Comparison of ENCODE assay signal across 20 cellular contexts in the genomic region with DNA sequence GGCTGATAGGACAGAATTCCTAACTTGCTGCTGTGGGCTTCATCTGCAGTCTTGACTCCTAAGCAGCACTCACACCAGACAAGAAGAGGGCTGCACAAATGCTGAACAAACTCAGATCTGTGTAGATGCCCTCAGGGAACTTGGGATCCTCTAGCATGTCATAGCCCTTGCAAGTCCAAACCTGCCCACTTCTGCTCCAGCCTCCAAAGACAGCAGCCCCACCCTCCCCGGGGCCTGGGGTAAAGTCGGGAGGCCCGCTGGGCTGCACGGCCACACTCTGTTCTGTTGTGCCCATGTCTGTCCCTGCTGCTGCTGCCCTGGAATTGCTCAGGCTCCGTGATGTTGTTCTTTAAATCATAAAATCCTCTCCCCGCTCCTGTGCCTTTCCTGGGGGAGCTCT. TPM values are rescaled to one million over a fixed set of nuclear protein-coding genes. Genes with fewer than 3 reads are reported as not detected.
A peak's percentile ranks its signal among the peaks of the same experiment; 100 is the strongest.
DNase-seq lines count a peak whose midpoint lies in the region; ATAC-seq and TF ChIP-seq lines count a peak whose summit lies in the region.
"Had no signal": no experiment of that assay in that cellular context is flagged by ENCODE, and none has a peak within 500 bp of the region (broad histone marks: within the 10 kb centered on the region; RNA-seq: fewer than 3 reads in every experiment).

No MANE protein-coding gene starts in this region.

- no peaks in the 10 kb centered on the region for H3K27me3 Mint-ChIP-seq in Caco-2 (ENCODE audit: insufficient read depth, unreplicated experiment)
- H3K27me3 Mint-ChIP-seq in glutamatergic neuron (ENCODE audit: unreplicated experiment): peaks cover 6% of the 10 kb centered on the region
- peaks cover 5 to 14% (median 8%) of the 10 kb centered on the region in 3 donors for H3K27me3 Mint-ChIP-seq in CD14-positive monocyte (ENCODE audit: low read depth in 3 of 3)

- peak overlapping the region; percentile 43; the same call in 1 of the 2 replicates for H3K9ac ChIP-seq in PC-3 (ENCODE audit: low read length)

- H3K4me3 Mint-ChIP-seq in Caco-2 (ENCODE audit: unreplicated experiment): no peak overlapping the region
- peak overlapping the region; percentile 66 for H3K4me3 Mint-ChIP-seq in glutamatergic neuron (ENCODE audit: unreplicated experiment)
- H3K4me3 Mint-ChIP-seq in CD14-positive monocyte: no peak overlapping the region

- no peaks in the 10 kb centered on the region for H3F3A ChIP-seq in PC-3 (ENCODE audit: low read length, unreplicated experiment)

- H3K4me1 Mint-ChIP-seq in Caco-2 (ENCODE audit: low read depth, unreplicated experiment) (peaks cover 22% of the 10 kb centered on the region), glutamatergic neuron (ENCODE audit: low read depth, unreplicated experiment) (peaks cover 77% of the 10 kb centered on the region), CD14-positive monocyte (no peaks in the 10 kb centered on the region)

- no peak overlapping the region for H3K27ac Mint-ChIP-seq in Caco-2 (ENCODE audit: unreplicated experiment)
- peak overlapping the region; percentile 87 for H3K27ac Mint-ChIP-seq in glutamatergic neuron (ENCODE audit: unreplicated experiment)
- no peak overlapping the region for H3K27ac Mint-ChIP-seq in CD14-positive monocyte

- H3K36me3 Mint-ChIP-seq in Caco-2 (ENCODE audit: insufficient read depth, unreplicated experiment) (no peaks in the 10 kb centered on the region), glutamatergic neuron (ENCODE audit: unreplicated experiment) (no peaks in the 10 kb centered on the region), CD14-positive monocyte (no peaks in the 10 kb centered on the region)

- no peak for TF ChIP-seq CTCF in Caco-2 (IDR thresholded peaks at IDR 0.05; ENCODE audit: insufficient read depth in 1 of 2, low read depth in 1 of 2, low read length in 1 of 2, severe bottlenecking in 1 of 2, unreplicated experiment in 1 of 2)
- TF ChIP-seq CTCF in PC-3 (conservative IDR thresholded peaks at IDR 0.05; ENCODE audit: low read depth, low read length): no peak
- no peak for TF ChIP-seq CTCF in glutamatergic neuron (IDR thresholded peaks at IDR 0.05; ENCODE audit: partially characterized antibody, unreplicated experiment)
- no peak for TF ChIP-seq CTCF in CD14-positive monocyte (IDR thresholded peaks at IDR 0.05)

- CTCF ChIA-PET in Caco-2 (lab: Charles Lee): no interaction called here
- CTCF ChIA-PET in PC-3 (lab: Charles Lee): no interaction called here

- ATAC-seq in PC-3 (no peak; the same call in 1 of the 2 replicates), GM21786 (IDR thresholded peaks at IDR 0.05; ENCODE audit: unreplicated experiment) (no peak), GM19397 (IDR thresholded peaks at IDR 0.05; ENCODE audit: unreplicated experiment) (no peak)
- ATAC-seq: left ventricle myocardium superior had no signal

- BruUV-seq in Caco-2 (replicated peaks; lab: Mats Ljungman, UMichigan) (no TSS peak), PC-3 (replicated peaks; lab: Mats Ljungman, UMichigan) (no TSS peak)

- H3K9me2 ChIP-seq in PC-3 (replicated peaks; ENCODE audit: low read length): no peaks in the 10 kb centered on the region

- H3K9me3 Mint-ChIP-seq in Caco-2 (ENCODE audit: unreplicated experiment): no peaks in the 10 kb centered on the region
- H3K9me3 Mint-ChIP-seq in glutamatergic neuron (ENCODE audit: unreplicated experiment): peaks cover 16% of the 10 kb centered on the region
- no peaks in the 10 kb centered on the region for H3K9me3 Mint-ChIP-seq in CD14-positive monocyte

- no peaks in the 10 kb centered on the region for H3K36me3 ChIP-seq in Caco-2 (ENCODE audit: control insufficient read depth, insufficient read depth, low read length)
- no peaks in the 10 kb centered on the region for H3K36me3 ChIP-seq in PC-3 (ENCODE audit: low read depth, low read length)
- H3K36me3 ChIP-seq: vagina had no signal

- H3K4me3 ChIP-seq in Caco-2 (ENCODE audit: low read depth, low read length): no peak overlapping the region
- peak overlapping the region; percentile 20; the same call in 1 of the 2 replicates for H3K4me3 ChIP-seq in PC-3 (ENCODE audit: low read length)
- H3K4me3 ChIP-seq: vagina had no signal

- peak; percentile 46 to 73 for DNase-seq in Caco-2
- DNase-seq in NCI-H1417 treated with DMSO at 0.1 percent for 48 hours (lab: John Stamatoyannopoulos, UW): peak; percentile 58
- DNase-seq in PC-3: peak; percentile 52
- peak; percentile 57 for DNase-seq in glutamatergic neuron
- DNase-seq in activated CD4-positive, alpha-beta T cell treated with anti-CD3 and anti-CD28 coated beads for 4 hours: no peak
- no peak for DNase-seq in CD14-positive monocyte (ENCODE audit: low spot score)
- DNase-seq: activated CD4-positive, alpha-beta T cell treated with anti-CD3 and anti-CD28 coated beads, Interleukin-2, amount 50 U/mL, for 48 hours; anterior cingulate cortex; effector CD8-positive, alpha-beta T cell; left ventricle myocardium superior; NCI-H1436 treated with DMSO at 0.1 percent for 48 hours; NCI-H226; nucleus accumbens; SIG-M5; stimulated activated CD4-positive, alpha-beta T cell treated with anti-CD3 and anti-CD28 coated beads, Interleukin-12 subunit alpha, Interleukin-12 subunit beta, amount 100 ng/mL, for 4 hours had no signal

- no peak overlapping the region for H2AFZ ChIP-seq in PC-3 (ENCODE audit: low read length)

- H3K27me3 ChIP-seq in Caco-2 (replicated peaks; ENCODE audit: control insufficient read depth, insufficient read depth, low read length): no peaks in the 10 kb centered on the region
- no peaks in the 10 kb centered on the region; the same call in 1 of the 2 replicates for H3K27me3 ChIP-seq in PC-3 (ENCODE audit: low read length)
- H3K27me3 ChIP-seq: vagina had no signal

- H3K79me2 ChIP-seq in PC-3 (ENCODE audit: low read length): no peaks in the 10 kb centered on the region

- H3K27ac ChIP-seq in PC-3 (ENCODE audit: low read length): peak overlapping the region; percentile 80
- H3K27ac ChIP-seq: C4-2B, vagina had no signal

- intact Hi-C loops in Caco-2 (cut with micrococcal nuclease; ENCODE audit: unreplicated experiment): loop anchor here (2.0 kb wide), 1 partner anchor 78 kb away; no protein-coding TSS in a partner anchor
- intact Hi-C loops in PC-3 (cut with micrococcal nuclease): no loop called here
- intact Hi-C loops in CD14-positive monocyte (cut with micrococcal nuclease): no loop called here

- peaks cover 29% of the 10 kb centered on the region for H3K4me1 ChIP-seq in Caco-2
- peaks cover 33% of the 10 kb centered on the region for H3K4me1 ChIP-seq in PC-3 (ENCODE audit: insufficient read depth, low read length)
- H3K4me1 ChIP-seq: vagina had no signal

- POLR2A ChIA-PET in Caco-2 (lab: Charles Lee): no interaction called here
- POLR2A ChIA-PET in PC-3 (lab: Charles Lee; ENCODE audit: unreplicated experiment): no interaction called here

- H3K4me2 ChIP-seq in PC-3 (ENCODE audit: low read length): peak overlapping the region; percentile 71

- H4K20me1 ChIP-seq in PC-3 (ENCODE audit: low read length): no peaks in the 10 kb centered on the region

- H3K9me3 ChIP-seq in Caco-2 (no peaks in the 10 kb centered on the region), PC-3 (ENCODE audit: low read length) (no peaks in the 10 kb centered on the region)
- H3K9me3 ChIP-seq: vagina had no signal

RNA-seq across cellular contexts. Expression of gene DRD2, which starts 28.3 kb away (rescaled TPM):
- total RNA-seq in Caco-2 (2022): 13.9 and 17.6 TPM in 2 replicates
- not detected in 2 replicates for total RNA-seq in PC-3 (2014; rRNA removed)
- 289 TPM for total RNA-seq in glutamatergic neuron (ENCODE audit: unreplicated experiment)
- polyA plus RNA-seq in CD14-positive monocyte: not detected
- total RNA-seq: chondrocyte, left ventricle myocardium superior had no signal

RNA-seq across cellular contexts. Expression of gene ANKK1, which starts 59.4 kb away (rescaled TPM):
- total RNA-seq in Caco-2 (2022): 0.11 and 0.16 TPM in 2 replicates
- total RNA-seq in PC-3 (2014; rRNA removed): 0.22 TPM in 1 of 2 replicates, not detected in the other
- total RNA-seq in glutamatergic neuron (ENCODE audit: unreplicated experiment): not detected
- under 1 TPM in 1 of 2 donors, not detected in 1; 0.07 TPM for polyA plus RNA-seq in CD14-positive monocyte
- total RNA-seq: chondrocyte had no signal

Comparison
In these comparisons a context has a peak if more than half of its experiments do, and no peak if none do; other contexts are left out.
1. DNase-seq: peak in Caco-2 (2 of 2), NCI-H1417 treated with DMSO at 0.1 percent for 48 hours (single experiment), PC-3 (single experiment) and glutamatergic neuron (single experiment); none in activated CD4-positive, alpha-beta T cell treated with anti-CD3 and anti-CD28 coated beads for 4 hours (0 of 2) and CD14-positive monocyte (single experiment).
2. RNA of gene DRD2, which starts 28.3 kb away (total RNA-seq): 289 TPM in glutamatergic neuron (single experiment); 13.9 to 17.6 TPM in Caco-2 and not detected in PC-3; every median in the first group is over 10 times any median in the second.